In genomic region chr12:98509063-98509462, GRCh38 we compare ENCODE assay signal across 19 cellular contexts. TPM values are rescaled to one million over a fixed set of nuclear protein-coding genes. Genes with fewer than 3 reads are reported as not detected.
DNase-seq lines count a peak whose midpoint lies in the region; ATAC-seq, FAIRE-seq and TF ChIP-seq lines count a peak whose summit lies in the region.
"Had no signal": no experiment of that assay in that cellular context is flagged by ENCODE, and none has a peak within 500 bp of the region (broad histone marks: within the 10 kb centered on the region; RNA-seq: fewer than 3 reads in every experiment).

No MANE protein-coding gene starts in this region.

- H3K27ac ChIP-seq in H9 (ENCODE audit: insufficient read length, low read depth, low read length) (no peak overlapping the region), colonic mucosa (no peak overlapping the region), SK-N-SH (ENCODE audit: low read depth in 2 of 2, low read length in 1 of 2) (no peak overlapping the region)
- H3K27ac ChIP-seq in naive thymus-derived CD4-positive, alpha-beta T cell (ENCODE audit: low read depth, low read length): no peak overlapping the region
- H3K27ac ChIP-seq: BLaER1, PC-9, RWPE1 had no signal

- no peak for TF ChIP-seq POLR2A in GM12891 (IDR thresholded peaks at IDR 0.05; ENCODE audit: low read depth, low read length)

- no peak overlapping the region for H2AFZ ChIP-seq in H9 (ENCODE audit: low read length)
- H2AFZ ChIP-seq in SK-N-SH (ENCODE audit: low read depth): no peak overlapping the region
- H2AFZ ChIP-seq: PC-9 had no signal

- H2BK120ac ChIP-seq in H9 (ENCODE audit: low read depth, low read length, poor library complexity, severe bottlenecking): no peak overlapping the region

- H3T11ph ChIP-seq in H9 (ENCODE audit: low read length): no peak overlapping the region

- peak overlapping the region in 2 of 3 experiments; percentile 15 to 63; a peak in 1 of 7 replicates for H3K27ac Mint-ChIP-seq in H9
- peak overlapping the region in 5 of 9 donors; percentile 4 to 67 (median 31) for H3K27ac Mint-ChIP-seq in naive thymus-derived CD4-positive, alpha-beta T cell
- H3K27ac Mint-ChIP-seq: CD8-positive, alpha-beta T cell; HFFc6 had no signal

- H2BK5ac ChIP-seq in H9 (ENCODE audit: insufficient read length, low read length): no peak overlapping the region

- H3K27me3 ChIP-seq in H9 (ENCODE audit: insufficient read depth, low read length): no peaks in the 10 kb centered on the region
- H3K27me3 ChIP-seq in colonic mucosa: no peaks in the 10 kb centered on the region
- H3K27me3 ChIP-seq in naive thymus-derived CD4-positive, alpha-beta T cell (ENCODE audit: control insufficient read depth in 2 of 2, insufficient read depth in 2 of 2, low read length in 2 of 2): no peaks in the 10 kb centered on the region
- H3K27me3 ChIP-seq in SK-N-SH (ENCODE audit: insufficient read depth): no peaks in the 10 kb centered on the region
- H3K27me3 ChIP-seq: BLaER1 had no signal

- H2AK5ac ChIP-seq in H9 (ENCODE audit: insufficient read length, low read length): no peak overlapping the region

- POLR2A ChIA-PET in naive thymus-derived CD4-positive, alpha-beta T cell (lab: Charles Lee): no interaction called here
- POLR2A ChIA-PET in SK-N-SH (lab: Yijun Ruan, JAX): no interaction called here

- no peak overlapping the region for H3K23ac ChIP-seq in H9 (ENCODE audit: insufficient read length, low read depth, low read length)

- H4K20me1 ChIP-seq in H9 (ENCODE audit: control insufficient read depth, insufficient read depth, insufficient read length): no peaks in the 10 kb centered on the region
- no peaks in the 10 kb centered on the region for H4K20me1 ChIP-seq in SK-N-SH (ENCODE audit: insufficient read depth)
- H4K20me1 ChIP-seq: BLaER1 had no signal

- H3K9me3 ChIP-seq in H9 (ENCODE audit: control insufficient read depth, low read depth, low read length): no peaks in the 10 kb centered on the region
- no peaks in the 10 kb centered on the region for H3K9me3 ChIP-seq in colonic mucosa
- H3K9me3 ChIP-seq in naive thymus-derived CD4-positive, alpha-beta T cell (ENCODE audit: control insufficient read depth in 2 of 3, low read length in 3 of 3): no peaks in the 10 kb centered on the region
- no peaks in the 10 kb centered on the region for H3K9me3 ChIP-seq in SK-N-SH
- H3K9me3 ChIP-seq: BLaER1 had no signal

- H3K4me3 Mint-ChIP-seq in H9: no peak overlapping the region
- no peak overlapping the region for H3K4me3 Mint-ChIP-seq in naive thymus-derived CD4-positive, alpha-beta T cell
- H3K4me3 Mint-ChIP-seq: CD8-positive, alpha-beta T cell; HFFc6 had no signal

- H3K23me2 ChIP-seq in H9 (ENCODE audit: insufficient read length, low read depth, low read length, poor library complexity, severe bottlenecking): no peaks in the 10 kb centered on the region

- peaks cover 5% of the 10 kb centered on the region; the same call in 1 of the 2 replicates for H3K4me1 ChIP-seq in H9 (ENCODE audit: insufficient read depth, low read length)
- no peaks in the 10 kb centered on the region for H3K4me1 ChIP-seq in colonic mucosa
- peaks cover 3 to 21% of the 10 kb centered on the region in 2 donors for H3K4me1 ChIP-seq in naive thymus-derived CD4-positive, alpha-beta T cell (ENCODE audit: control insufficient read depth in 2 of 2, insufficient read depth in 2 of 2, low read length in 2 of 2)
- peaks cover 0 to 5% of the 10 kb centered on the region in 2 experiments; a peak in 2 of 4 replicates for H3K4me1 ChIP-seq in SK-N-SH (ENCODE audit: control insufficient read depth in 1 of 2, insufficient read depth in 2 of 2, low read depth in 1 of 2, low read length in 1 of 2)

- H3K36me3 ChIP-seq in colonic mucosa (no peaks in the 10 kb centered on the region), SK-N-SH (replicated peaks in 1 of 2; ENCODE audit: control insufficient read depth in 1 of 2, insufficient read depth in 2 of 2, low read length in 1 of 2) (no peaks in the 10 kb centered on the region)
- H3K36me3 ChIP-seq in naive thymus-derived CD4-positive, alpha-beta T cell (ENCODE audit: control insufficient read depth in 2 of 3, insufficient read depth in 3 of 3, low read length in 3 of 3): no peaks in the 10 kb centered on the region
- H3K36me3 ChIP-seq: BLaER1 had no signal

- no peak for ATAC-seq in naive thymus-derived CD4-positive, alpha-beta T cell
- ATAC-seq in GM18858 (IDR thresholded peaks at IDR 0.05; ENCODE audit: unreplicated experiment): no peak
- ATAC-seq: CD8-positive, alpha-beta T cell had no signal

- DNase-seq in H9: no peak
- peak; percentile 62 for DNase-seq in OCI-M1 (lab: John Stamatoyannopoulos, UW)
- DNase-seq in colonic mucosa: peak; percentile 11
- no peak for DNase-seq in naive thymus-derived CD4-positive, alpha-beta T cell
- DNase-seq in SK-N-SH: no peak
- no peak for DNase-seq in NCI-H2081 treated with DMSO at 0.1 percent for 48 hours (lab: John Stamatoyannopoulos, UW)
- no peak for DNase-seq in GM12891 (ENCODE audit: insufficient read length, low spot score)
- DNase-seq: CD8-positive, alpha-beta T cell; HFFc6; NCI-H1092 treated with DMSO at 0.1 percent for 48 hours; NCI-H146; NCI-H510A treated with DMSO at 0.1 percent for 48 hours; NCI-H774; PC-9; SIG-M5 had no signal

- no peaks in the 10 kb centered on the region for H3K79me1 ChIP-seq in H9 (ENCODE audit: insufficient read depth, low read depth, low read length, poor library complexity, severe bottlenecking)

- peaks cover 5% of the 10 kb centered on the region for H3F3A ChIP-seq in SK-N-SH (replicated peaks; ENCODE audit: insufficient read depth)

- no peak for TF ChIP-seq EP300 in SK-N-SH (IDR thresholded peaks at IDR 0.05; ENCODE audit: borderline replicate concordance in 1 of 2, low read depth in 1 of 2, low read length in 1 of 2)

- no peak overlapping the region for H4K8ac ChIP-seq in H9 (replicated peaks; ENCODE audit: insufficient read length, low read depth, low read length)

- no peak overlapping the region for H4K5ac ChIP-seq in H9 (ENCODE audit: insufficient read length, low read depth, low read length)

- H3K36me3 Mint-ChIP-seq in H9 (ENCODE audit: insufficient read depth in 1 of 3, low read depth in 3 of 3): peaks cover 1 to 12% (median 2%) of the 10 kb centered on the region in 3 experiments; a peak in 5 of 7 replicates
- peaks cover 0 to 8% (median 0%) of the 10 kb centered on the region in 5 donors for H3K36me3 Mint-ChIP-seq in naive thymus-derived CD4-positive, alpha-beta T cell

- CTCF ChIA-PET in naive thymus-derived CD4-positive, alpha-beta T cell (lab: Charles Lee): interaction anchor here (1.1 kb wide), 1 partner anchor 18 kb away, joined by 3 read pairs; no protein-coding TSS in a partner anchor
- CTCF ChIA-PET in SK-N-SH (lab: Yijun Ruan, JAX): interaction anchor here (0.6 to 1.8 kb wide), 3 partner anchors 18 to 57 kb away, joined by 3 to 6 read pairs (median 3); no protein-coding TSS in a partner anchor

- peaks cover under 1% of the 10 kb centered on the region for H3K27me3 Mint-ChIP-seq in H9 (ENCODE audit: low read depth)
- H3K27me3 Mint-ChIP-seq in naive thymus-derived CD4-positive, alpha-beta T cell: peaks cover 0 to 2% (median 1%) of the 10 kb centered on the region in 5 donors

- H2BK12ac ChIP-seq in H9 (ENCODE audit: insufficient read length, low read depth, low read length): no peak overlapping the region

- no peak overlapping the region for H4K91ac ChIP-seq in H9 (ENCODE audit: insufficient read length, low read depth, low read length)

- H2BK15ac ChIP-seq in H9 (ENCODE audit: low read depth, low read length): no peak overlapping the region

- no peaks in the 10 kb centered on the region for H3K9me2 ChIP-seq in SK-N-SH

- H3K14ac ChIP-seq in H9 (ENCODE audit: insufficient read depth, low read length): no peak overlapping the region

- H3K9ac ChIP-seq in H9 (ENCODE audit: extremely low read depth, insufficient read length, low read length): no peak overlapping the region
- H3K9ac ChIP-seq in colonic mucosa (ENCODE audit: low read depth in 2 of 2, low read length in 2 of 2): no peak overlapping the region
- H3K9ac ChIP-seq in SK-N-SH: no peak overlapping the region
- H3K9ac ChIP-seq: BLaER1 had no signal

- TF ChIP-seq RAD21 in SK-N-SH (IDR thresholded peaks at IDR 0.05; ENCODE audit: low read length): no peak

- no peak for TF ChIP-seq CTCF in H9 (conservative IDR thresholded peaks at IDR 0.05)
- TF ChIP-seq CTCF in colonic mucosa (IDR thresholded peaks at IDR 0.05): no peak
- no peak for TF ChIP-seq CTCF in SK-N-SH (IDR thresholded peaks at IDR 0.05)

- no peak overlapping the region for H3K4me2 ChIP-seq in H9 (ENCODE audit: insufficient read depth, insufficient read length, low read length)
- H3K4me2 ChIP-seq in SK-N-SH: no peak overlapping the region
- H3K4me2 ChIP-seq: BLaER1, PC-9 had no signal

- intact Hi-C loops in colonic mucosa (cut with DNase I): no loop called here
- intact Hi-C loops in naive thymus-derived CD4-positive, alpha-beta T cell (cut with micrococcal nuclease): no loop called here

- H3K4me3 ChIP-seq in colonic mucosa (no peak overlapping the region), SK-N-SH (ENCODE audit: low read depth in 2 of 2, low read length in 1 of 2) (no peak overlapping the region)
- no peak overlapping the region for H3K4me3 ChIP-seq in naive thymus-derived CD4-positive, alpha-beta T cell (ENCODE audit: low read length)
- H3K4me3 ChIP-seq: BLaER1, PC-9 had no signal

- no CpG with 5 or more reads among the region's 2 CpGs for WGBS in H9 (ENCODE audit: extremely low coverage, insufficient read length, low lambda C conversion rate)
- WGBS in SK-N-SH (ENCODE audit: low lambda C conversion rate): 79% methylated on average over 2 of the region's 2 CpGs

- no peak overlapping the region for H3K56ac ChIP-seq in H9 (ENCODE audit: insufficient read length, low read depth, low read length)

- FAIRE-seq in GM12891 (lab: Jason Lieb, UNC): no peak
- FAIRE-seq: D721Med had no signal

- no peak overlapping the region for H3K18ac ChIP-seq in H9 (ENCODE audit: insufficient read length, low read depth, low read length)

- H3K4me1 Mint-ChIP-seq in H9: peaks cover 17 to 21% of the 10 kb centered on the region in 2 experiments
- peaks cover 13 to 34% (median 30%) of the 10 kb centered on the region in 7 donors for H3K4me1 Mint-ChIP-seq in naive thymus-derived CD4-positive, alpha-beta T cell

- no peak overlapping the region for H3K4ac ChIP-seq in H9 (ENCODE audit: low read depth, low read length)

- H3K79me2 ChIP-seq in H9 (ENCODE audit: insufficient read depth, low read length) (peaks cover 4% of the 10 kb centered on the region; the same call in 1 of the 2 replicates), SK-N-SH (ENCODE audit: insufficient read depth) (peaks cover 17% of the 10 kb centered on the region; the same call in 1 of the 2 replicates)

- H2BK20ac ChIP-seq in H9 (ENCODE audit: low read depth, low read length, poor library complexity, severe bottlenecking): no peak overlapping the region

- peaks cover under 1 to 1% of the 10 kb centered on the region in 2 experiments; a peak in 3 of 5 replicates for H3K9me3 Mint-ChIP-seq in H9
- peaks cover 0 to 4% (median 0%) of the 10 kb centered on the region in 11 donors for H3K9me3 Mint-ChIP-seq in naive thymus-derived CD4-positive, alpha-beta T cell
- H3K9me3 Mint-ChIP-seq: CD8-positive, alpha-beta T cell had no signal

RNA-seq across cellular contexts. Expression of gene TMPO, which starts 6.3 kb away (rescaled TPM):
- total RNA-seq in H9 (2021): 202 and 204 TPM in 2 replicates
- 100 to 1,000 TPM in 1 of 2 donors, 10 to 100 TPM in 1; 80.0 to 202 TPM for total RNA-seq in colonic mucosa
- total RNA-seq in naive thymus-derived CD4-positive, alpha-beta T cell: 100 to 1,000 TPM in 3 of 5 experiments, 10 to 100 TPM in 2; 88.1 to 267 (median 161) TPM
- 10 to 100 TPM; 62.8 to 70.4 TPM for polyA plus RNA-seq in naive thymus-derived CD4-positive, alpha-beta T cell
- polyA plus RNA-seq in SK-N-SH (2012; rRNA removed): 20.8 and 22.1 TPM in 2 replicates
- 26.7 and 28.2 TPM in 2 replicates for polyA plus RNA-seq in SK-N-SH (2012; cell fraction: cytosol; rRNA removed)
- 15.5 and 16.7 TPM in 2 replicates for polyA plus RNA-seq in SK-N-SH (2012; cell fraction: nucleus; rRNA removed)
- 79.8 TPM for polyA plus RNA-seq in GM12891 (2012; ENCODE audit: low read depth, missing spikeins)

Comparison
In these comparisons a context has a peak if more than half of its experiments do, and no peak if none do; other contexts are left out.
1. DNase-seq: peak in OCI-M1 (single experiment) and colonic mucosa (single experiment); none in H9 (single experiment), naive thymus-derived CD4-positive, alpha-beta T cell (0 of 9), SK-N-SH (single experiment), NCI-H2081 treated with DMSO at 0.1 percent for 48 hours (single experiment) and GM12891 (single experiment).